19 cellular contexts compared by ENCODE assay signal in genomic region chr13:113729329-113730019, GRCh38. TPM values are rescaled to one million over a fixed set of nuclear protein-coding genes. Genes with fewer than 3 reads are reported as not detected.
A peak's percentile ranks its signal among the peaks of the same experiment; 100 is the strongest.
DNase-seq lines count a peak whose midpoint lies in the region; ATAC-seq and TF ChIP-seq lines count a peak whose summit lies in the region.
"Had no signal": no experiment of that assay in that cellular context is flagged by ENCODE, and none has a peak within 500 bp of the region (broad histone marks: within the 10 kb centered on the region; RNA-seq: fewer than 3 reads in every experiment).

No MANE protein-coding gene starts in this region.

- no peak for ATAC-seq in HG03520 (IDR thresholded peaks at IDR 0.05; ENCODE audit: unreplicated experiment)
- ATAC-seq: stimulated activated effector memory CD8-positive, alpha-beta T cell treated with anti-CD3 and anti-CD28 coated beads, Interleukin-12 subunit alpha, Interleukin-12 subunit beta, amount 100 ng/mL, for 72 hours; T-helper 17 cell had no signal

- no peaks in the 10 kb centered on the region for H3K79me2 ChIP-seq in smooth muscle cell (ENCODE audit: low read depth)

- H4K20me1 ChIP-seq in smooth muscle cell (ENCODE audit: low read depth), result no peaks in the 10 kb centered on the region

- TF ChIP-seq CTCF in foreskin fibroblast (IDR thresholded peaks at IDR 0.05; ENCODE audit: low read depth, low read length), result no peak
- no peak for TF ChIP-seq CTCF in smooth muscle cell (IDR thresholded peaks at IDR 0.05; ENCODE audit: borderline replicate concordance, insufficient read depth, poor library complexity, severe bottlenecking)

- no peaks in the 10 kb centered on the region for H3F3A ChIP-seq in smooth muscle cell (ENCODE audit: low read depth)

- H3K4me3 ChIP-seq in foreskin fibroblast (ENCODE audit: low read depth in 1 of 2, low read length in 2 of 2) (no peak overlapping the region), smooth muscle cell (no peak overlapping the region)
- H3K4me3 ChIP-seq: Peyer's patch had no signal

- no peaks in the 10 kb centered on the region for H3K9me3 ChIP-seq in smooth muscle cell (replicated peaks; ENCODE audit: low read depth)

- no peak overlapping the region for H3K27ac ChIP-seq in smooth muscle cell (ENCODE audit: low read depth)
- H3K27ac ChIP-seq: Peyer's patch had no signal

- H3K27me3 ChIP-seq in smooth muscle cell (ENCODE audit: low read depth), result no peaks in the 10 kb centered on the region
- H3K27me3 ChIP-seq: Peyer's patch had no signal

- peak; percentile 59 for DNase-seq in COLO668 (lab: John Stamatoyannopoulos, UW; ENCODE audit: unreplicated experiment)
- DNase-seq in NCI-H69 (lab: John Stamatoyannopoulos, UW), result peak; percentile 18
- DNase-seq in foreskin fibroblast, result peak; percentile 40 to 74
- DNase-seq in posterior vena cava (ENCODE audit: low spot score), result peak; percentile 69
- DNase-seq in activated CD8-positive, alpha-beta memory T cell treated with anti-CD3 and anti-CD28 coated beads for 24 hours, result no peak
- DNase-seq in smooth muscle cell (lab: John Stamatoyannopoulos, UW; ENCODE audit: unreplicated experiment), result no peak
- DNase-seq: activated CD8-positive, alpha-beta memory T cell treated with anti-CD3 and anti-CD28 coated beads, Interleukin-2, amount 50 U/mL, for 4 hours; activated naive CD4-positive, alpha-beta T cell treated with anti-CD3 and anti-CD28 coated beads, Interleukin-2, amount 50 U/mL, for 16 hours; CD4-positive, alpha-beta memory T cell; effector CD8-positive, alpha-beta T cell; mesendoderm; NCI-H187; NCI-H510A treated with DMSO at 0.1 percent for 48 hours; T-helper 17 cell; trophoblast cell had no signal

- H3K9ac ChIP-seq in smooth muscle cell (ENCODE audit: low read depth), result no peak overlapping the region

- no peaks in the 10 kb centered on the region for H3K4me1 ChIP-seq in smooth muscle cell (ENCODE audit: low read depth)

- 83% methylated on average over 19 of the region's 27 CpGs for WGBS in smooth muscle cell (ENCODE audit: low lambda C conversion rate)

- H2AFZ ChIP-seq in smooth muscle cell (ENCODE audit: low read depth), result no peak overlapping the region

- intact Hi-C loops in posterior vena cava (cut with DNase I), result no loop called here

- no peak overlapping the region for H3K4me2 ChIP-seq in smooth muscle cell

- H3K36me3 ChIP-seq in smooth muscle cell (ENCODE audit: low read depth), result no peaks in the 10 kb centered on the region
- H3K36me3 ChIP-seq: Peyer's patch had no signal

RNA-seq across cellular contexts. Expression of gene TMEM255B, which starts 29.6 kb away (rescaled TPM):
- 10 to 100 TPM; 20.2 to 22.9 TPM for total RNA-seq in posterior vena cava
- total RNA-seq in smooth muscle cell, result 0.22 and 4.1 TPM in 2 replicates
- polyA plus RNA-seq in smooth muscle cell, result 1.4 and 2.1 TPM in 2 replicates
- total RNA-seq: G401 had no signal

Comparison
In these comparisons a context has a peak if more than half of its experiments do, and no peak if none do; other contexts are left out.
1. DNase-seq: peak in COLO668 (single experiment), NCI-H69 (single experiment), foreskin fibroblast (2 of 2) and posterior vena cava (single experiment); none in activated CD8-positive, alpha-beta memory T cell treated with anti-CD3 and anti-CD28 coated beads for 24 hours (single experiment) and smooth muscle cell (single experiment).